ENCODE assay signal across 9 cellular contexts in the genomic region with DNA sequence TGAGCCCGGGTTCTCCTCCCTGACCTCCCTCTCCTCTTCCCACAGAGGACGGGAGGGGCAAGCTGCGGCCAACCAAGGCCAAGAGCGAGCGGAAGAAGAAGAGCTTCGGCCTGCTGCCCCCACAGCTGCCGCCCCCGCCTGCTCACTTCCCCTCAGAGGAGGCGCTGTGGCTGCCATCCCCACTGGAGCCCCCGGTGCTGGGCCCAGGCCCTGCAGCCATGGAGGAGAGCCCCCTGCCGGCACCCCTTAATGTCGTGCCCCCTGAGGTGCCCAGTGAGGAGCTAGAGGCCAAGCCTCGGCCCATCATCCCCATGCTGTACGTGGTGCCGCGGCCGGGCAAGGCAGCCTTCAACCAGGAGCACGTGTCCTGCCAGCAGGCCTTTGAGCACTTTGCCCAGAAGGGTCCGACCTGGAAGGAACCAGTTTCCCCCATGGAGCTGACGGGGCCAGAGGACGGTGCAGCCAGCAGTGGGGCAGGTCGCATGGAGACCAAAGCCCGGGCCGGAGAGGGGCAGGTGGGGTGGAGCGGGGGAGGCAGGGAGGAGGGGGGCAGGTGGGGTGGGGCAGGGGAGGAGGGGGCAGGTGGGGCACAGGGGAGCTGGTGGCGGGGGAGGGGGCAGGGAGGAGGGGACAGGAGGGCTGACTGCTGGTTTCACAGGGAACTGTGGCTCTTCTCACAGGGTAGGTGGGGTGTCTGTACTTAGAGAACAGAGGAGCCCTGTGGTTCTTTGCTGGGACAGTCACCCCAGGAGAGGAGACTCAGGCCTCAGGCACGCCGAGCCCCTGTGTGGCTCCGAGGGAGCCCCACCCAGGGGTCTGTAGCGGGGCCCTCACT.
A peak's percentile ranks its signal among the peaks of the same experiment; 100 is the strongest.
DNase-seq lines count a peak whose midpoint lies in the region; ATAC-seq, FAIRE-seq and TF ChIP-seq lines count a peak whose summit lies in the region.
"Had no signal": no experiment of that assay in that cellular context is flagged by ENCODE, and none has a peak within 500 bp of the region (broad histone marks: within the 10 kb centered on the region; RNA-seq: fewer than 3 reads in every experiment).

No MANE protein-coding gene starts in this region.

- no peaks in the 10 kb centered on the region for H3K27me3 ChIP-seq in BLaER1
- H3K27me3 ChIP-seq in K562 (ENCODE audit: control insufficient read depth in 2 of 2, insufficient read depth in 2 of 2, low read length in 2 of 2) = no peaks in the 10 kb centered on the region

- peaks cover 44% of the 10 kb centered on the region for H3K36me3 ChIP-seq in BLaER1
- H3K36me3 ChIP-seq in K562 (ENCODE audit: control insufficient read depth, insufficient read depth, low read length) = peaks cover 27% of the 10 kb centered on the region; the same call in 1 of the 3 replicates

- H3K4me2 ChIP-seq in BLaER1 (peak overlapping the region; percentile 85), K562 (ENCODE audit: insufficient read depth, low read length) (no peak overlapping the region)

- H2AFZ ChIP-seq in K562 (ENCODE audit: low read depth, low read length) = no peak overlapping the region

- DNase-seq in K562 (ENCODE audit: extremely low read depth in 1 of 4, low spot score in 3 of 4) (peak in 3 of 4 experiments; percentile 46 to 80 (median 76)), occipital lobe (lab: John Stamatoyannopoulos, UW) (no peak), ureter (ENCODE audit: low spot score) (no peak), A172 (ENCODE audit: low spot score) (no peak), ACHN (no peak)

- H4K20me1 ChIP-seq in BLaER1 (peaks cover 97% of the 10 kb centered on the region), K562 (replicated peaks; ENCODE audit: control insufficient read depth, insufficient read depth, low read length) (no peaks in the 10 kb centered on the region)

- TF ChIP-seq POLR2A in K562 (conservative IDR thresholded peaks at IDR 0.05) = no peak

- BruUV-seq in K562 (replicated peaks; lab: Mats Ljungman, UMichigan) = no TSS peak

- no peak for TF ChIP-seq EP300 in K562 (IDR thresholded peaks at IDR 0.05; ENCODE audit: low read length)

- FAIRE-seq in K562 (lab: Jason Lieb, UNC) = no peak
- FAIRE-seq: TTC549 had no signal

- peak overlapping the region; percentile 60 for H3K27ac ChIP-seq in BLaER1
- no peak overlapping the region for H3K27ac ChIP-seq in K562 (ENCODE audit: extremely low read depth, low read depth, low read length)

- H3K9me1 ChIP-seq in K562 (ENCODE audit: control insufficient read depth, insufficient read depth, low read length) = no peaks in the 10 kb centered on the region

- ATAC-seq in GM19043 (IDR thresholded peaks at IDR 0.05; ENCODE audit: low read depth, unreplicated experiment) = peak; percentile 37
- peak; percentile 44 for ATAC-seq in HG03342 (IDR thresholded peaks at IDR 0.05; ENCODE audit: unreplicated experiment)
- no peak for ATAC-seq in K562

- TF ChIP-seq RAD21 in K562 (CRISPR knock-in tag; conservative IDR thresholded peaks at IDR 0.05 in 1 of 2, IDR thresholded peaks at IDR 0.05 in 1 of 2) = no peak

- CTCF ChIA-PET in K562 (lab: Yijun Ruan, JAX; ENCODE audit: low intra/inter-chr PET ratio) = no interaction called here

- in situ Hi-C loops in K562 (cut with MboI) (no loop called here), ACHN (cut with HindIII; ENCODE audit: low pct_ligation_motif_present, low pct_unique_long_range_greater_than_20kb, low sequenced_read_pairs) (no loop called here)

- H3K79me2 ChIP-seq in K562 (ENCODE audit: control insufficient read depth, insufficient read depth, low read length) = no peaks in the 10 kb centered on the region

- intact Hi-C loops in K562 (cut with micrococcal nuclease) = no loop called here

- TF ChIP-seq CTCF in K562 (IDR thresholded peaks at IDR 0.05 in 2 of 3, conservative IDR thresholded peaks at IDR 0.05 in 1 of 3; ENCODE audit: insufficient read depth in 2 of 3, low read depth in 1 of 3, low read length in 3 of 3) = peak in 1 of 3 experiments; percentile 74; a peak in 2 of 6 replicates

- H3K9me3 ChIP-seq in BLaER1 (no peaks in the 10 kb centered on the region), K562 (replicated peaks; ENCODE audit: control insufficient read depth, insufficient read depth, low read depth, low read length) (no peaks in the 10 kb centered on the region)

- H3K9ac ChIP-seq in BLaER1 = peak overlapping the region; percentile 46; the same call in 1 of the 2 replicates
- H3K9ac ChIP-seq in K562 (ENCODE audit: insufficient read depth in 1 of 2, low read depth in 2 of 2, low read length in 2 of 2) = peak overlapping the region in 1 of 2 experiments; percentile 78; a peak in 1 of 4 replicates

- POLR2A ChIA-PET in K562 (lab: Yijun Ruan, JAX) = interaction anchor here (1.2 kb wide), 1 partner anchor 10 kb away, joined by 5 read pairs; no protein-coding TSS in a partner anchor

- H3K4me1 ChIP-seq in BLaER1 (peaks cover 77% of the 10 kb centered on the region), K562 (replicated peaks in 1 of 2; ENCODE audit: control insufficient read depth in 2 of 2, insufficient read depth in 2 of 2, low read length in 2 of 2) (peaks cover 26 to 81% of the 10 kb centered on the region in 2 experiments)

- H3K4me3 ChIP-seq in BLaER1 (peak overlapping the region; percentile 36; the same call in 1 of the 2 replicates), K562 (no peak overlapping the region)

- WGBS in K562 (ENCODE audit: insufficient coverage, low coverage, missing lambda C conversion rate) = 81% methylated on average over 15 of the region's 30 CpGs

TF ChIP-seq in K562, 482 proteins besides CTCF, POLR2A, EP300 and RAD21 (continues in another document):
- TF ChIP-seq ZNF274 (IDR thresholded peaks at IDR 0.05; ENCODE audit: borderline replicate concordance, low read depth, low read length) (no peak), NFE2L1 (tag; IDR thresholded peaks at IDR 0.05; ENCODE audit: borderline replicate concordance, low read depth) (no peak), EGR1 (conservative IDR thresholded peaks at IDR 0.05) (peak; percentile 38), RBM15 (IDR thresholded peaks at IDR 0.05; ENCODE audit: insufficient read depth, low read length) (no peak), ZBTB7A (IDR thresholded peaks at IDR 0.05; ENCODE audit: borderline replicate concordance, control insufficient read depth, low read depth, low read length) (0 out of 2 replicates have a peak, but pooled peaks have one; percentile 24), L3MBTL2 (IDR thresholded peaks at IDR 0.05) (no peak)
- TF ChIP-seq, protein P1, sequence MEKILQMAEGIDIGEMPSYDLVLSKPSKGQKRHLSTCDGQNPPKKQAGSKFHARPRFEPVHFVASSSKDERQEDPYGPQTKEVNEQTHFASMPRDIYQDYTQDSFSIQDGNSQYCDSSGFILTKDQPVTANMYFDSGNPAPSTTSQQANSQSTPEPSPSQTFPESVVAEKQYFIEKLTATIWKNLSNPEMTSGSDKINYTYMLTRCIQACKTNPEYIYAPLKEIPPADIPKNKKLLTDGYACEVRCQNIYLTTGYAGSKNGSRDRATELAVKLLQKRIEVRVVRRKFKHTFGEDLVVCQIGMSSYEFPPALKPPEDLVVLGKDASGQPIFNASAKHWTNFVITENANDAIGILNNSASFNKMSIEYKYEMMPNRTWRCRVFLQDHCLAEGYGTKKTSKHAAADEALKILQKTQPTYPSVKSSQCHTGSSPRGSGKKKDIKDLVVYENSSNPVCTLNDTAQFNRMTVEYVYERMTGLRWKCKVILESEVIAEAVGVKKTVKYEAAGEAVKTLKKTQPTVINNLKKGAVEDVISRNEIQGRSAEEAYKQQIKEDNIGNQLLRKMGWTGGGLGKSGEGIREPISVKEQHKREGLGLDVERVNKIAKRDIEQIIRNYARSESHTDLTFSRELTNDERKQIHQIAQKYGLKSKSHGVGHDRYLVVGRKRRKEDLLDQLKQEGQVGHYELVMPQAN (IDR thresholded peaks at IDR 0.05; ENCODE audit: borderline replicate concordance) = no peak
- TF ChIP-seq, protein P2, sequence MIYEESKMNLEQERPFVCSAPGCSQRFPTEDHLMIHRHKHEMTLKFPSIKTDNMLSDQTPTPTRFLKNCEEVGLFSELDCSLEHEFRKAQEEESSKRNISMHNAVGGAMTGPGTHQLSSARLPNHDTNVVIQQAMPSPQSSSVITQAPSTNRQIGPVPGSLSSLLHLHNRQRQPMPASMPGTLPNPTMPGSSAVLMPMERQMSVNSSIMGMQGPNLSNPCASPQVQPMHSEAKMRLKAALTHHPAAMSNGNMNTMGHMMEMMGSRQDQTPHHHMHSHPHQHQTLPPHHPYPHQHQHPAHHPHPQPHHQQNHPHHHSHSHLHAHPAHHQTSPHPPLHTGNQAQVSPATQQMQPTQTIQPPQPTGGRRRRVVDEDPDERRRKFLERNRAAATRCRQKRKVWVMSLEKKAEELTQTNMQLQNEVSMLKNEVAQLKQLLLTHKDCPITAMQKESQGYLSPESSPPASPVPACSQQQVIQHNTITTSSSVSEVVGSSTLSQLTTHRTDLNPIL (CRISPR knock-in tag; IDR thresholded peaks at IDR 0.05) = no peak
- TF ChIP-seq, protein P3, sequence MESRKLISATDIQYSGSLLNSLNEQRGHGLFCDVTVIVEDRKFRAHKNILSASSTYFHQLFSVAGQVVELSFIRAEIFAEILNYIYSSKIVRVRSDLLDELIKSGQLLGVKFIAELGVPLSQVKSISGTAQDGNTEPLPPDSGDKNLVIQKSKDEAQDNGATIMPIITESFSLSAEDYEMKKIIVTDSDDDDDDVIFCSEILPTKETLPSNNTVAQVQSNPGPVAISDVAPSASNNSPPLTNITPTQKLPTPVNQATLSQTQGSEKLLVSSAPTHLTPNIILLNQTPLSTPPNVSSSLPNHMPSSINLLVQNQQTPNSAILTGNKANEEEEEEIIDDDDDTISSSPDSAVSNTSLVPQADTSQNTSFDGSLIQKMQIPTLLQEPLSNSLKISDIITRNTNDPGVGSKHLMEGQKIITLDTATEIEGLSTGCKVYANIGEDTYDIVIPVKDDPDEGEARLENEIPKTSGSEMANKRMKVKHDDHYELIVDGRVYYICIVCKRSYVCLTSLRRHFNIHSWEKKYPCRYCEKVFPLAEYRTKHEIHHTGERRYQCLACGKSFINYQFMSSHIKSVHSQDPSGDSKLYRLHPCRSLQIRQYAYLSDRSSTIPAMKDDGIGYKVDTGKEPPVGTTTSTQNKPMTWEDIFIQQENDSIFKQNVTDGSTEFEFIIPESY (CRISPR knock-in tag; IDR thresholded peaks at IDR 0.05) = peak; percentile 78; the same call in 1 of the 2 replicates
- TF ChIP-seq, protein P4, sequence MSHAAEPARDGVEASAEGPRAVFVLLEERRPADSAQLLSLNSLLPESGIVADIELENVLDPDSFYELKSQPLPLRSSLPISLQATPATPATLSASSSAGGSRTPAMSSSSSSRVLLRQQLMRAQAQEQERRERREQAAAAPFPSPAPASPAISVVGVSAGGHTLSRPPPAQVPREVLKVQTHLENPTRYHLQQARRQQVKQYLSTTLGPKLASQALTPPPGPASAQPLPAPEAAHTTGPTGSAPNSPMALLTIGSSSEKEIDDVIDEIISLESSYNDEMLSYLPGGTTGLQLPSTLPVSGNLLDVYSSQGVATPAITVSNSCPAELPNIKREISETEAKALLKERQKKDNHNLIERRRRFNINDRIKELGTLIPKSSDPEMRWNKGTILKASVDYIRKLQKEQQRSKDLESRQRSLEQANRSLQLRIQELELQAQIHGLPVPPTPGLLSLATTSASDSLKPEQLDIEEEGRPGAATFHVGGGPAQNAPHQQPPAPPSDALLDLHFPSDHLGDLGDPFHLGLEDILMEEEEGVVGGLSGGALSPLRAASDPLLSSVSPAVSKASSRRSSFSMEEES (CRISPR knock-in tag; IDR thresholded peaks at IDR 0.05) = no peak

Comparison
In these comparisons a context has a peak if more than half of its experiments do, and no peak if none do; other contexts are left out.
1. DNase-seq: peak in K562 (3 of 4); none in occipital lobe (single experiment), ureter (single experiment), A172 (single experiment) and ACHN (single experiment).